Comparison of ENCODE assay signal across 9 cellular contexts in the genomic region with DNA sequence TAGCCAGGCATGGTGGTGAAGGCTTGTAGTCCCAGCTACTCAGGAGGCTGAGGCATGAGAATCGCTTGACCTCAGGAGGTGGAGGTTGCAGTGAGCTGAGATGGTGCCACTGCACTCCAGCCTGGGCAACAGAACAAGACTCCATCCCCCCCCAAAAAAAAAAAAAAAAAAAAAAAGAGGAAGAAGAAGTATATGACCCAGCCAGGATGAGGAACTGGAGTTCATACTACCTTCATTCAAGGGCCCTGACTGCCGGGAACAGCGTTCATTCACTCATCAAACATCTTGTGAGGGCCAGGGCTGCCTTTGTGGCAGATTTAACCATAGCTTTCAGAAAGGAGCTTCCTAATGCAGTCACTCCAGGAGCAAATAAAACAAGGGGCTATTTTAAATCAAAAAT.
DNase-seq lines count a peak whose midpoint lies in the region; ATAC-seq and TF ChIP-seq lines count a peak whose summit lies in the region.
"Had no signal": no experiment of that assay in that cellular context is flagged by ENCODE, and none has a peak within 500 bp of the region (broad histone marks: within the 10 kb centered on the region; RNA-seq: fewer than 3 reads in every experiment).

No MANE protein-coding gene starts in this region.

- WGBS in esophagus squamous epithelium, 2 donors = 67 to 96% methylated on average over 2 to 3 of the region's 3 CpGs

- H3K27ac ChIP-seq in esophagus squamous epithelium (peak overlapping the region in 3 of 4 donors; percentile 62 to 82 (median 70)), rectal smooth muscle tissue (ENCODE audit: low read depth, low read length) (peak overlapping the region; percentile 42)

- DNase-seq in OCI-M1 (lab: John Stamatoyannopoulos, UW) = peak; percentile 38
- DNase-seq in esophagus squamous epithelium (lab: John Stamatoyannopoulos, UW) = no peak
- no peak for DNase-seq in NCI-H526 (lab: John Stamatoyannopoulos, UW)
- DNase-seq in activated CD4-positive, CD25-positive, alpha-beta regulatory T cell treated with anti-CD3 and anti-CD28 coated beads, Interleukin-2, amount 50 U/mL, for 72 hours = no peak
- no peak for DNase-seq in NCI-H2081 (lab: John Stamatoyannopoulos, UW)
- DNase-seq: activated effector memory CD4-positive, alpha-beta T cell treated with anti-CD3 and anti-CD28 coated beads, Interleukin-2, amount 50 U/mL, for 16 hours had no signal

- H3K4me1 ChIP-seq in ES-I3 (ENCODE audit: insufficient read depth, low read length) = peaks cover 39% of the 10 kb centered on the region
- H3K4me1 ChIP-seq in esophagus squamous epithelium = peaks cover 2 to 46% (median 6%) of the 10 kb centered on the region in 3 donors
- H3K4me1 ChIP-seq in rectal smooth muscle tissue (ENCODE audit: control insufficient read depth, insufficient read depth, low read length) = peaks cover 29% of the 10 kb centered on the region

- H3K4me3 ChIP-seq in esophagus squamous epithelium (peak overlapping the region in 1 of 4 donors; percentile 74), rectal smooth muscle tissue (ENCODE audit: low read length) (peak overlapping the region; percentile 48)

- H3K9me3 ChIP-seq in ES-I3 (ENCODE audit: control insufficient read depth, insufficient read depth, low read length) (no peaks in the 10 kb centered on the region), esophagus squamous epithelium (no peaks in the 10 kb centered on the region)

- no peak for TF ChIP-seq CTCF in esophagus squamous epithelium (IDR thresholded peaks at IDR 0.05)

- H3K9ac ChIP-seq in ES-I3 (ENCODE audit: low read depth, low read length) (peak overlapping the region; percentile 80; the same call in 1 of the 2 replicates), rectal smooth muscle tissue (ENCODE audit: low read length) (no peak overlapping the region)

- intact Hi-C loops in esophagus squamous epithelium (cut with DNase I) = loop anchor here (10.0 kb wide), 1 partner anchor 256 kb away; no protein-coding TSS in a partner anchor

- ATAC-seq in GM18498 (IDR thresholded peaks at IDR 0.05; ENCODE audit: unreplicated experiment) = no peak

- H3K27me3 ChIP-seq in esophagus squamous epithelium (no peaks in the 10 kb centered on the region), rectal smooth muscle tissue (ENCODE audit: control insufficient read depth, insufficient read depth, low read length) (no peaks in the 10 kb centered on the region)

- H3K36me3 ChIP-seq in ES-I3 (ENCODE audit: insufficient read depth, low read length) (no peaks in the 10 kb centered on the region), esophagus squamous epithelium (no peaks in the 10 kb centered on the region), rectal smooth muscle tissue (ENCODE audit: control insufficient read depth, insufficient read depth, low read length) (no peaks in the 10 kb centered on the region)

- TF ChIP-seq POLR2A in esophagus squamous epithelium (IDR thresholded peaks at IDR 0.05) = no peak
